ENCODE assay signal across 8 cellular contexts in the genomic region with DNA sequence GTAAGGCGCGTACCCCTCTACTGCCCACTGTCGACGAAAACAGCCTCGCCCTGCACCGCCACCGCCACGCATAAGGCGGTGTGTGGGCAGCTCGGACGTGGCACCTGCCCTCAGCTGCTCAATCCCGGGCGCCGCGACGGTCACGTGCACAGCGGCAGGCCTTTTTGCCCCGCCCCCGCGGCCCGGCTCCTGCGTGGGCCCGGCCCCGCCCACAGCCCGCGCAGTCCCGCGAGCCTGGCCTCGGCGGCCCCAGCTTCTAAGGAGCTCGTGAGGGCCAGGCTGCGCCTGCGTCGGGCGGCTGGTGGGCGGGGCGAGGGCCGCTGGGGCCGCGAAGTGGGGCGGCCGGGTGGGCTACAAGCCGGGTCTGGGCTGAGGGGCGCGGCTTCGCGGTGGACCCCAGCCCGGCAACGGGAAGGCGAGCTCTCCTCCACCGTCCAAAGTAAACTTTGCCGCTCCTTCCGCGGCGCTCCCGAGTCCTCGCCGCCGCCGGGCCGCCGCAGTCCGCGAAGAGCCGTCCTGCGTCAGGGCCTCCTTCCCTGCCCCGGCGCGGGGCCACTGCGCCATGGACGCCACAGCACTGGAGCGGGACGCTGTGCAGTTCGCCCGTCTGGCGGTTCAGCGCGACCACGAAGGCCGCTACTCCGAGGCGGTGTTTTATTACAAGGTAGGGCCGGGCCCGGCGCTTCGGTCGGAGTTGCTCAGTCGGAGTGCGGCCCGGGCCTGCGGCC. TPM values are rescaled to one million over a fixed set of nuclear protein-coding genes. Genes with fewer than 3 reads are reported as not detected.
DNase-seq lines count a peak whose midpoint lies in the region; ATAC-seq, FAIRE-seq and TF ChIP-seq lines count a peak whose summit lies in the region.

A gene (plus strand): TSS at position 313 of the 728 bp plus-strand sequence. CDS start 250 bp downstream, at position 563.

- no peaks in the 10 kb centered on the region for H3K27me3 ChIP-seq in Karpas-422 (ENCODE audit: low read length)
- H3K27me3 ChIP-seq in neutrophil = no peaks in the 10 kb centered on the region

- H3K27me3 Mint-ChIP-seq in activated T-cell treated with anti-CD3 and anti-CD28 coated beads, Interleukin-2, amount 50 U/mL, for 24 hours = no peaks in the 10 kb centered on the region

- peak within 1 kb of the TSS; percentile 47 for H3K27ac ChIP-seq in Karpas-422 (ENCODE audit: low read length)
- H3K27ac ChIP-seq in neutrophil = peak within 1 kb of the TSS; percentile 95
- H3K27ac ChIP-seq in temporal lobe (ENCODE audit: low read depth, low read length) = peak within 1 kb of the TSS; percentile 70

- peaks cover 49% of the 10 kb centered on the region for H3K79me2 ChIP-seq in Karpas-422 (ENCODE audit: low read length)

- H3K4me3 Mint-ChIP-seq in activated T-cell treated with anti-CD3 and anti-CD28 coated beads, Interleukin-2, amount 50 U/mL, for 24 hours = peak within 1 kb of the TSS; percentile 81

- peak within 1 kb of the TSS; percentile 91 for H3K27ac Mint-ChIP-seq in activated T-cell treated with anti-CD3 and anti-CD28 coated beads, Interleukin-2, amount 50 U/mL, for 24 hours

- H2AFZ ChIP-seq in Karpas-422 (ENCODE audit: low read length) = peak within 1 kb of the TSS; percentile 90

- H3K4me2 ChIP-seq in Karpas-422 (ENCODE audit: low read depth, low read length, poor library complexity, severe bottlenecking) = peak within 1 kb of the TSS; percentile 94

- H3K36me3 Mint-ChIP-seq in activated T-cell treated with anti-CD3 and anti-CD28 coated beads, Interleukin-2, amount 50 U/mL, for 24 hours (ENCODE audit: low read depth) = peaks cover 30% of the 10 kb centered on the region

- H3K9me2 ChIP-seq in Karpas-422 (replicated peaks; ENCODE audit: insufficient read depth, low read length) = no peaks in the 10 kb centered on the region

- DNase-seq in D721Med (ENCODE audit: insufficient read length, low spot score) (peak; percentile 65), Karpas-422 (peak; percentile 97), fibroblast of the aortic adventitia (ENCODE audit: low read depth) (peak; percentile 89), NCI-H2171 (lab: John Stamatoyannopoulos, UW) (no peak)
- DNase-seq in activated T-cell treated with anti-CD3 and anti-CD28 coated beads, Interleukin-2, amount 50 U/mL, for 24 hours = peak; percentile 97

- ATAC-seq in GM21723 (IDR thresholded peaks at IDR 0.05; ENCODE audit: unreplicated experiment) = peak; percentile 86

- FAIRE-seq in D721Med (lab: Jason Lieb, UNC) = no peak

- no peaks in the 10 kb centered on the region for H3K9me3 Mint-ChIP-seq in activated T-cell treated with anti-CD3 and anti-CD28 coated beads, Interleukin-2, amount 50 U/mL, for 24 hours

- H4K20me1 ChIP-seq in Karpas-422 (ENCODE audit: insufficient read depth, low read depth, low read length) = no peaks in the 10 kb centered on the region

- H3K9me3 ChIP-seq in Karpas-422 (ENCODE audit: low read length) = no peaks in the 10 kb centered on the region
- no peaks in the 10 kb centered on the region for H3K9me3 ChIP-seq in neutrophil

- TF ChIP-seq CTCF in D721Med (IDR thresholded peaks at IDR 0.05; ENCODE audit: insufficient read depth, missing control alignments) (peak; percentile 34), fibroblast of the aortic adventitia (IDR thresholded peaks at IDR 0.05; ENCODE audit: insufficient read depth, low read length) (peak; percentile 52), neutrophil (IDR thresholded peaks at IDR 0.05) (peak; percentile 60)

- H3K9ac ChIP-seq in Karpas-422 (ENCODE audit: low read length) = peak within 1 kb of the TSS; percentile 85

- H3K36me3 ChIP-seq in Karpas-422 (ENCODE audit: insufficient read depth, low read length) = peaks cover 13% of the 10 kb centered on the region; the same call in 1 of the 2 replicates
- H3K36me3 ChIP-seq in neutrophil = no peaks in the 10 kb centered on the region

- peak within 1 kb of the TSS; percentile 84 for H3K4me3 ChIP-seq in Karpas-422 (ENCODE audit: low read length)
- peak within 1 kb of the TSS; percentile 92 for H3K4me3 ChIP-seq in fibroblast of the aortic adventitia (ENCODE audit: low read depth, low read length)
- H3K4me3 ChIP-seq in neutrophil (ENCODE audit: low read depth in 1 of 2, low read length in 1 of 2) = peak within 1 kb of the TSS; percentile 83 to 91

- H3K4me1 Mint-ChIP-seq in activated T-cell treated with anti-CD3 and anti-CD28 coated beads, Interleukin-2, amount 50 U/mL, for 24 hours (ENCODE audit: low read depth) = peaks cover 26% of the 10 kb centered on the region

- H3K4me1 ChIP-seq in Karpas-422 (ENCODE audit: low read length) (peaks cover 22% of the 10 kb centered on the region), neutrophil (ENCODE audit: control insufficient read depth in 1 of 2, insufficient read depth in 1 of 2, low read depth in 1 of 2, low read length in 1 of 2) (peaks cover 22 to 24% of the 10 kb centered on the region in 2 experiments)

RNA-seq across cellular contexts. Expression of the gene that starts here (rescaled TPM):
- total RNA-seq in Karpas-422 (2014; rRNA removed; shearing (Covaris generic); ENCODE audit: low replicate concordance) = 31.5 and 36.5 TPM in 2 replicates
- 36.3 and 47.3 TPM in 2 replicates for total RNA-seq in fibroblast of the aortic adventitia (ENCODE audit: low replicate concordance)
- total RNA-seq in temporal lobe = 36.6 TPM
